Comparison of ENCODE assay signal across 27 cellular contexts in genomic region chr3:87351913-87352312, GRCh38.
"Had no signal": no experiment of that assay in that cellular context is flagged by ENCODE, and none has a peak within 500 bp of the region (broad histone marks: within the 10 kb centered on the region; RNA-seq: fewer than 3 reads in every experiment).

No MANE protein-coding gene starts in this region.

- DNase-seq: activated CD4-positive, alpha-beta memory T cell treated with anti-CD3 and anti-CD28 coated beads, Interleukin-2, amount 10 ng/mL, durations not matched to agents 7 days and 5 days; activated CD4-positive, alpha-beta T cell treated with anti-CD3 and anti-CD28 coated beads, Interleukin-2, amount 10 ng/mL, durations not matched to agents 24 days and 14 days; activated CD4-positive, CD25-positive, alpha-beta regulatory T cell treated with anti-CD3 and anti-CD28 coated beads, Interleukin-2, amount 50 U/mL, for 72 hours; activated CD8-positive, alpha-beta memory T cell treated with anti-CD3 and anti-CD28 coated beads, Interleukin-2, amount 50 U/mL, for 48 hours; activated gamma-delta T cell treated with Interleukin-2 at 50 U/mL for 16 hours; activated naive CD4-positive, alpha-beta T cell treated with anti-CD3 and anti-CD28 coated beads, Interleukin-2, amount 50 U/mL, for 16 hours; activated T-cell treated with anti-CD3 and anti-CD28 coated beads, Interleukin-2, amount 50 U/mL, for 24 hours; amniotic stem cell; caudate nucleus; foreskin fibroblast; heart left ventricle; left cardiac atrium; lower lobe of right lung; mesenchymal stem cell; naive B cell; ovary; sigmoid colon; stimulated activated CD4-positive, alpha-beta T cell treated with anti-CD3 and anti-CD28 coated beads, Interleukin-1b, Interleukin-23, amount 100 ng/mL, for 48 hours; stimulated activated naive B cell treated with anti-CD40 and anti-IgM and Interleukin-4, amounts not matched to agents 10 μg/mL and 1 μg/mL and 100 μg/mL, for 72 hours; stomach; T-helper 17 cell; T1000; tibial artery had no signal

- H3K4me3 ChIP-seq: heart left ventricle, lower lobe of right lung, ovary, prostate gland, sigmoid colon, smooth muscle cell, stomach, tibial artery had no signal

- H3K36me3 ChIP-seq: heart left ventricle, lower lobe of right lung, ovary, prostate gland, sigmoid colon, stomach, tibial artery had no signal

- ATAC-seq: activated T-helper 17 cell treated with anti-CD3 and anti-CD28 coated beads, Interleukin-2, amount 50 U/mL, for 72 hours; esophagus mucosa; heart left ventricle; left cardiac atrium; stimulated activated naive B cell treated with anti-CD40 and anti-IgM and Interleukin-4, amounts not matched to agents 10 μg/mL and 1 μg/mL and 100 μg/mL, for 72 hours; T-helper 17 cell had no signal

- H3K27me3 ChIP-seq: heart left ventricle, ovary, sigmoid colon, stomach, tibial artery had no signal

- H3K36me3 Mint-ChIP-seq: naive B cell; stimulated activated naive B cell treated with anti-CD40 and anti-IgM and Interleukin-4, amounts not matched to agents 10 μg/mL and 1 μg/mL and 100 μg/mL, for 72 hours had no signal

- H3K4me3 Mint-ChIP-seq: activated CD4-positive, alpha-beta memory T cell treated with anti-CD3 and anti-CD28 coated beads, Interleukin-2, amount 10 ng/mL, durations not matched to agents 7 days and 5 days; activated CD4-positive, alpha-beta T cell treated with anti-CD3 and anti-CD28 coated beads, Interleukin-2, amount 10 ng/mL, durations not matched to agents 24 days and 14 days; activated T-cell treated with anti-CD3 and anti-CD28 coated beads, Interleukin-2, amount 50 U/mL, for 24 hours; activated T-helper 17 cell treated with anti-CD3 and anti-CD28 coated beads, Interleukin-2, amount 50 U/mL, for 72 hours; naive B cell; stimulated activated naive B cell treated with anti-CD40 and anti-IgM and Interleukin-4, amounts not matched to agents 10 μg/mL and 1 μg/mL and 100 μg/mL, for 72 hours; T-helper 17 cell had no signal

- H3K4me1 ChIP-seq: heart left ventricle, lower lobe of right lung, prostate gland, sigmoid colon had no signal

- H3K27ac Mint-ChIP-seq: activated CD4-positive, alpha-beta memory T cell treated with anti-CD3 and anti-CD28 coated beads, Interleukin-2, amount 10 ng/mL, durations not matched to agents 7 days and 5 days; activated CD4-positive, alpha-beta T cell treated with anti-CD3 and anti-CD28 coated beads, Interleukin-2, amount 10 ng/mL, durations not matched to agents 24 days and 14 days; activated T-cell treated with anti-CD3 and anti-CD28 coated beads, Interleukin-2, amount 50 U/mL, for 24 hours; activated T-helper 17 cell treated with anti-CD3 and anti-CD28 coated beads, Interleukin-2, amount 50 U/mL, for 72 hours; naive B cell; stimulated activated naive B cell treated with anti-CD40 and anti-IgM and Interleukin-4, amounts not matched to agents 10 μg/mL and 1 μg/mL and 100 μg/mL, for 72 hours; T-helper 17 cell had no signal

- H3K27ac ChIP-seq: heart left ventricle, lower lobe of right lung, ovary, prostate gland, sigmoid colon, stomach, tibial artery had no signal

- H3K9me3 Mint-ChIP-seq: activated CD4-positive, alpha-beta memory T cell treated with anti-CD3 and anti-CD28 coated beads, Interleukin-2, amount 10 ng/mL, durations not matched to agents 7 days and 5 days; activated CD4-positive, alpha-beta T cell treated with anti-CD3 and anti-CD28 coated beads, Interleukin-2, amount 10 ng/mL, durations not matched to agents 24 days and 14 days; activated T-cell treated with anti-CD3 and anti-CD28 coated beads, Interleukin-2, amount 50 U/mL, for 24 hours; activated T-helper 17 cell treated with anti-CD3 and anti-CD28 coated beads, Interleukin-2, amount 50 U/mL, for 72 hours had no signal

- H3K9me3 ChIP-seq: heart left ventricle, lower lobe of right lung, ovary, prostate gland, sigmoid colon, stomach, tibial artery had no signal

- H3K4me1 Mint-ChIP-seq: activated CD4-positive, alpha-beta memory T cell treated with anti-CD3 and anti-CD28 coated beads, Interleukin-2, amount 10 ng/mL, durations not matched to agents 7 days and 5 days; activated CD4-positive, alpha-beta T cell treated with anti-CD3 and anti-CD28 coated beads, Interleukin-2, amount 10 ng/mL, durations not matched to agents 24 days and 14 days; activated T-helper 17 cell treated with anti-CD3 and anti-CD28 coated beads, Interleukin-2, amount 50 U/mL, for 72 hours; naive B cell; stimulated activated naive B cell treated with anti-CD40 and anti-IgM and Interleukin-4, amounts not matched to agents 10 μg/mL and 1 μg/mL and 100 μg/mL, for 72 hours; T-helper 17 cell had no signal
